ENCODE assay signal across 16 cellular contexts in the genomic region with DNA sequence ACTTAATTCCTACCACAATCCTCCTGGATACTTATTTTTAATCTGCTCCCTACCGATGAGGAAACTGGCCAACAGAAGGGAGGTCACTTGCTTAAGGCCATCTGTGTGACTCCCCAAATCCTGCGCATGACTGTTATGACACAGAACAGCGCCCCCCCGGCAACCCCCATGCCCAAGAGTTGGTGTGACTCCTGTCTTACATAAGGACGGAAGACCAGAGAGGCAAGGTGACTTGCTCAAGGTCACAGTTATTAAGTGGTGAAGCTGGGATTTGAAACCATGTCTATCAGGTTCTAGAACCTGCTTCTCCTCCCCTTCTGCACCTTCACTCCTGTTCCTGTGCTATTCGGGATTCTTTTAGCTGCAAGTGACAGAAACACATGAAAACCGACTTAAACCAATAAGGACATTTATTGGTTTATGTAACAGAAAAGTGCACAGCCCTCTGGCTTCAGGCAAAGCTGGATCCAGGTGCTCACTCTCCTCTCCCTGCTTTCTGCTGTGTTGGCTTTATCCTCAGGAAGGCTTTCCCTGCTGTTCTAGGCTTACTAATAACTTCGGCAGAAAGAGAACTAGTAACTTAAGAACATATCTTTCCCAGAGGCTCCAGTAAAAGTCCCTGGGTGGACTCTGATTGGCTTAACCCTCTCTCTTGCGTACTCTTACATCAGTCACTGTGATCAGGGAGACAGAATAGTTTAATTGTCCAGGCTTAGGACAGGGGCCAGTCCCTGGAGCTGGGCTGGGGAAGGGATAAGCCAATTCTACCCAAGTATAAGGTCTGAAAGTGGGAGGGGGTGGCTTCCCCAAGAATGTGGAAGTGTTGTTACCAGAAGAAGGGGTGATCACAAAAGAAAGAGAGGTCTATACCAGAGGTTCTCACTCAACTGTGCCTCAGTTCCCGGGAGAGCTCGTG. TPM values are rescaled to one million over a fixed set of nuclear protein-coding genes. Genes with fewer than 3 reads are reported as not detected.
"Had no signal": no experiment of that assay in that cellular context is flagged by ENCODE, and none has a peak within 500 bp of the region (broad histone marks: within the 10 kb centered on the region; RNA-seq: fewer than 3 reads in every experiment).

No MANE protein-coding gene starts in this region.

- H3K27me3 ChIP-seq: body of pancreas, pancreas, thyroid gland had no signal

- H3K27ac Mint-ChIP-seq: activated CD4-positive, alpha-beta T cell treated with anti-CD3 and anti-CD28 coated beads, Interleukin-2, amount 10 ng/mL, durations not matched to agents 7 days and 5 days; activated naive CD8-positive, alpha-beta T cell; stimulated activated effector memory CD8-positive, alpha-beta T cell treated with anti-CD3 and anti-CD28 coated beads, Interleukin-12 subunit alpha, Interleukin-12 subunit beta, amount 100 ng/mL, for 72 hours had no signal

- H3K36me3 ChIP-seq: gastroesophageal sphincter, pancreas, thyroid gland had no signal

- DNase-seq: activated CD4-positive, alpha-beta T cell treated with anti-CD3 and anti-CD28 coated beads, Interleukin-2, amount 10 ng/mL, durations not matched to agents 7 days and 5 days; activated CD8-positive, alpha-beta memory T cell treated with anti-CD3 and anti-CD28 coated beads for 24 hours; activated gamma-delta T cell treated with Interleukin-2 at 50 U/mL for 16 hours; amygdala; body of pancreas; central memory CD4-positive, alpha-beta T cell; effector CD8-positive, alpha-beta T cell; pancreas; T-helper 9 cell; thyroid gland had no signal

- H3K9me3 Mint-ChIP-seq: activated CD4-positive, alpha-beta T cell treated with anti-CD3 and anti-CD28 coated beads, Interleukin-2, amount 10 ng/mL, durations not matched to agents 7 days and 5 days; stimulated activated effector memory CD8-positive, alpha-beta T cell treated with anti-CD3 and anti-CD28 coated beads, Interleukin-12 subunit alpha, Interleukin-12 subunit beta, amount 100 ng/mL, for 72 hours had no signal

- H3K4me3 ChIP-seq: body of pancreas, coronary artery, gastroesophageal sphincter, pancreas, thyroid gland had no signal

- H3K4me3 Mint-ChIP-seq: activated CD4-positive, alpha-beta T cell treated with anti-CD3 and anti-CD28 coated beads, Interleukin-2, amount 10 ng/mL, durations not matched to agents 7 days and 5 days; activated naive CD8-positive, alpha-beta T cell; stimulated activated effector memory CD8-positive, alpha-beta T cell treated with anti-CD3 and anti-CD28 coated beads, Interleukin-12 subunit alpha, Interleukin-12 subunit beta, amount 100 ng/mL, for 72 hours had no signal

- ATAC-seq: body of pancreas; gastroesophageal sphincter; left lobe of liver; pancreas; stimulated activated effector memory CD8-positive, alpha-beta T cell treated with anti-CD3 and anti-CD28 coated beads, Interleukin-12 subunit alpha, Interleukin-12 subunit beta, amount 100 ng/mL, for 72 hours had no signal

- H3K4me1 ChIP-seq: body of pancreas, gastroesophageal sphincter, pancreas, thyroid gland had no signal

- H3K36me3 Mint-ChIP-seq: activated naive CD8-positive, alpha-beta T cell; stimulated activated effector memory CD8-positive, alpha-beta T cell treated with anti-CD3 and anti-CD28 coated beads, Interleukin-12 subunit alpha, Interleukin-12 subunit beta, amount 100 ng/mL, for 72 hours had no signal

- H3K4me1 Mint-ChIP-seq: activated CD4-positive, alpha-beta T cell treated with anti-CD3 and anti-CD28 coated beads, Interleukin-2, amount 10 ng/mL, durations not matched to agents 7 days and 5 days; stimulated activated effector memory CD8-positive, alpha-beta T cell treated with anti-CD3 and anti-CD28 coated beads, Interleukin-12 subunit alpha, Interleukin-12 subunit beta, amount 100 ng/mL, for 72 hours had no signal

- H3K27ac ChIP-seq: body of pancreas, coronary artery, gastroesophageal sphincter, pancreas, thyroid gland had no signal

- H3K9me3 ChIP-seq: body of pancreas, gastroesophageal sphincter, pancreas, thyroid gland had no signal

RNA-seq across cellular contexts. Expression of a gene that starts 43.7 kb away (rescaled TPM):
- total RNA-seq: body of pancreas, left lobe of liver, lung microvascular endothelial cell had no signal
